Comparison of ENCODE assay signal across 29 cellular contexts in genomic region chr10:117198088-117198487, GRCh38. TPM values are rescaled to one million over a fixed set of nuclear protein-coding genes. Genes with fewer than 3 reads are reported as not detected.
"Had no signal": no experiment of that assay in that cellular context is flagged by ENCODE, and none has a peak within 500 bp of the region (broad histone marks: within the 10 kb centered on the region; RNA-seq: fewer than 3 reads in every experiment).

No MANE protein-coding gene starts in this region.

- DNase-seq: activated CD4-positive, alpha-beta T cell treated with anti-CD3 and anti-CD28 coated beads for 48 hours; activated CD4-positive, alpha-beta T cell treated with anti-CD3 and anti-CD28 coated beads, Interleukin-2, amount 50 U/mL, for 4 hours; activated CD8-positive, alpha-beta memory T cell treated with anti-CD3 and anti-CD28 coated beads, Interleukin-2, amount 10 ng/mL, durations not matched to agents 7 days and 5 days; activated CD8-positive, alpha-beta T cell treated with anti-CD3 and anti-CD28 coated beads, Interleukin-2, amount 10 ng/mL, durations not matched to agents 7 days and 5 days; activated T-cell treated with anti-CD3 and anti-CD28 coated beads, Interleukin-2, amount 50 U/mL, for 4 hours; aorta; caudate nucleus; MV-4-11; NCI-H1092 treated with DMSO at 0.1 percent for 48 hours; NCI-H1417 treated with DMSO at 0.1 percent for 48 hours; NCI-H1694 treated with DMSO at 0.1 percent for 48 hours; NCI-H2029 treated with DMSO at 0.1 percent for 48 hours; NCI-H510A treated with DMSO at 0.1 percent for 48 hours; NCI-H69; NK-92 treated with Interleukin-12 subunit alpha and Interleukin-12 subunit beta, amount 100 ng/mL, for 24 hours; Peyer's patch; Right ventricle myocardium superior; SJCRH30; SK-N-SH; T-helper 1 cell; WERI-Rb-1 had no signal

- H3K27ac ChIP-seq: breast epithelium, KMS-11, Peyer's patch, RWPE1, SJCRH30, WERI-Rb-1 had no signal

- H3K36me3 ChIP-seq: breast epithelium, Peyer's patch, SJCRH30, WERI-Rb-1 had no signal

- H3K9me3 ChIP-seq: breast epithelium, Peyer's patch, SJCRH30, SK-N-SH had no signal

- H3K27me3 ChIP-seq: Peyer's patch, SJCRH30 had no signal

- H3K4me3 Mint-ChIP-seq: activated CD8-positive, alpha-beta memory T cell treated with anti-CD3 and anti-CD28 coated beads, Interleukin-2, amount 10 ng/mL, durations not matched to agents 7 days and 5 days; activated CD8-positive, alpha-beta T cell treated with anti-CD3 and anti-CD28 coated beads, Interleukin-2, amount 10 ng/mL, durations not matched to agents 7 days and 5 days; activated naive CD4-positive, alpha-beta T cell treated with anti-CD3 and anti-CD28 coated beads, Interleukin-2, amount 50 U/mL, for 24 hours; activated T-cell treated with anti-CD3 and anti-CD28 coated beads, Interleukin-2, amount 50 U/mL, for 4 hours; activated T-helper 17 cell treated with anti-CD3 and anti-CD28 coated beads, Interleukin-2, amount 50 U/mL, for 72 hours had no signal

- H3K4me3 ChIP-seq: breast epithelium, Peyer's patch, SJCRH30 had no signal

- H3K4me1 ChIP-seq: breast epithelium, Peyer's patch, SJCRH30 had no signal

- H3K9ac ChIP-seq: KMS-11, SK-N-SH had no signal

- H3K27me3 Mint-ChIP-seq: activated CD8-positive, alpha-beta memory T cell treated with anti-CD3 and anti-CD28 coated beads, Interleukin-2, amount 10 ng/mL, durations not matched to agents 7 days and 5 days had no signal

- ATAC-seq: activated CD4-positive, CD25-positive, alpha-beta regulatory T cell treated with anti-CD3 and anti-CD28 coated beads, Interleukin-2, amount 50 U/mL, for 24 hours; activated CD8-positive, alpha-beta memory T cell treated with anti-CD3 and anti-CD28 coated beads, Interleukin-2, amount 10 ng/mL, durations not matched to agents 7 days and 5 days; activated CD8-positive, alpha-beta T cell treated with anti-CD3 and anti-CD28 coated beads, Interleukin-2, amount 10 ng/mL, durations not matched to agents 7 days and 5 days; activated T-cell treated with anti-CD3 and anti-CD28 coated beads, Interleukin-2, amount 50 U/mL, for 4 hours; activated T-helper 17 cell treated with anti-CD3 and anti-CD28 coated beads, Interleukin-2, amount 50 U/mL, for 72 hours had no signal

- H3K9me3 Mint-ChIP-seq: activated naive CD4-positive, alpha-beta T cell treated with anti-CD3 and anti-CD28 coated beads, Interleukin-2, amount 50 U/mL, for 24 hours; activated T-cell treated with anti-CD3 and anti-CD28 coated beads, Interleukin-2, amount 50 U/mL, for 4 hours; activated T-helper 17 cell treated with anti-CD3 and anti-CD28 coated beads, Interleukin-2, amount 50 U/mL, for 72 hours had no signal

- H3K27ac Mint-ChIP-seq: activated CD8-positive, alpha-beta memory T cell treated with anti-CD3 and anti-CD28 coated beads, Interleukin-2, amount 10 ng/mL, durations not matched to agents 7 days and 5 days; activated CD8-positive, alpha-beta T cell treated with anti-CD3 and anti-CD28 coated beads, Interleukin-2, amount 10 ng/mL, durations not matched to agents 7 days and 5 days; activated naive CD4-positive, alpha-beta T cell treated with anti-CD3 and anti-CD28 coated beads, Interleukin-2, amount 50 U/mL, for 24 hours; activated T-helper 17 cell treated with anti-CD3 and anti-CD28 coated beads, Interleukin-2, amount 50 U/mL, for 72 hours had no signal

- H3K4me1 Mint-ChIP-seq: activated CD8-positive, alpha-beta memory T cell treated with anti-CD3 and anti-CD28 coated beads, Interleukin-2, amount 10 ng/mL, durations not matched to agents 7 days and 5 days; activated naive CD4-positive, alpha-beta T cell treated with anti-CD3 and anti-CD28 coated beads, Interleukin-2, amount 50 U/mL, for 24 hours; activated T-helper 17 cell treated with anti-CD3 and anti-CD28 coated beads, Interleukin-2, amount 50 U/mL, for 72 hours had no signal

- H3K36me3 Mint-ChIP-seq: activated CD8-positive, alpha-beta memory T cell treated with anti-CD3 and anti-CD28 coated beads, Interleukin-2, amount 10 ng/mL, durations not matched to agents 7 days and 5 days; activated naive CD4-positive, alpha-beta T cell treated with anti-CD3 and anti-CD28 coated beads, Interleukin-2, amount 50 U/mL, for 24 hours had no signal

RNA-seq across cellular contexts. Expression of gene KCNK18, which starts 0.8 kb away (rescaled TPM):
- total RNA-seq: activated CD8-positive, alpha-beta memory T cell treated with anti-CD3 and anti-CD28 coated beads, Interleukin-2, amount 10 ng/mL, durations not matched to agents 7 days and 5 days; activated CD8-positive, alpha-beta T cell treated with anti-CD3 and anti-CD28 coated beads, Interleukin-2, amount 10 ng/mL, durations not matched to agents 7 days and 5 days; activated T-cell treated with anti-CD3 and anti-CD28 coated beads, Interleukin-2, amount 50 U/mL, for 4 hours; activated T-helper 17 cell treated with anti-CD3 and anti-CD28 coated beads, Interleukin-2, amount 50 U/mL, for 72 hours; aorta; breast epithelium; MCF 10A; Peyer's patch; Right ventricle myocardium superior; SJCRH30; T-helper 2 cell treated with Interferon-gamma antibody and Interleukin-4, amounts not matched to agents 100 ng/mL and 5 ng/mL, for 36 hours had no signal
- polyA plus RNA-seq: aorta, SK-N-SH had no signal

RNA-seq across cellular contexts. Expression of gene SLC18A2, which starts 42.8 kb away (rescaled TPM):
- total RNA-seq: activated CD8-positive, alpha-beta memory T cell treated with anti-CD3 and anti-CD28 coated beads, Interleukin-2, amount 10 ng/mL, durations not matched to agents 7 days and 5 days; activated CD8-positive, alpha-beta T cell treated with anti-CD3 and anti-CD28 coated beads, Interleukin-2, amount 10 ng/mL, durations not matched to agents 7 days and 5 days; MCF 10A had no signal
- polyA plus RNA-seq: SK-N-SH had no signal
